Comparison of ENCODE assay signal across 17 cellular contexts in genomic region chr1:44019398-44020044, GRCh38. TPM values are rescaled to one million over a fixed set of nuclear protein-coding genes. Genes with fewer than 3 reads are reported as not detected.
DNase-seq lines count a peak whose midpoint lies in the region; TF ChIP-seq lines count a peak whose summit lies in the region.
"Had no signal": no experiment of that assay in that cellular context is flagged by ENCODE, and none has a peak within 500 bp of the region (broad histone marks: within the 10 kb centered on the region; RNA-seq: fewer than 3 reads in every experiment).

No MANE protein-coding gene starts in this region.

- WGBS in esophagus squamous epithelium, 2 donors = 0 to 72% methylated on average over 1 to 3 of the region's 16 CpGs

- TF ChIP-seq POLR2A in esophagus squamous epithelium (IDR thresholded peaks at IDR 0.05) = no peak

- DNase-seq in NCI-H1092 treated with DMSO at 0.1 percent for 48 hours (lab: John Stamatoyannopoulos, UW) (peak; percentile 38), NCI-H1092 (lab: John Stamatoyannopoulos, UW) (no peak), esophagus squamous epithelium (lab: John Stamatoyannopoulos, UW) (no peak), pons (ENCODE audit: low spot score) (peak; percentile 47), 8988T (no peak)
- DNase-seq in activated naive CD4-positive, alpha-beta T cell treated with Interleukin-2 at 50 U/mL for 16 hours = no peak
- DNase-seq: activated CD4-positive, alpha-beta T cell treated with anti-CD3 and anti-CD28 coated beads, Interleukin-2, amount 10 ng/mL, durations not matched to agents 7 days and 5 days; activated gamma-delta T cell; amniotic stem cell; NCI-H1930; stimulated activated CD4-positive, alpha-beta T cell treated with anti-CD3 and anti-CD28 coated beads, Interleukin-15, amount 100 ng/mL, for 24 hours; stimulated activated naive B cell treated with anti-CD40 and anti-IgM and Interleukin-4, amounts not matched to agents 10 μg/mL and 1 μg/mL and 100 μg/mL, for 72 hours; SW 1271 had no signal

- peaks cover 0 to 61% (median 0%) of the 10 kb centered on the region in 3 donors for H3K36me3 ChIP-seq in esophagus squamous epithelium

- H3K27me3 ChIP-seq in esophagus squamous epithelium = no peaks in the 10 kb centered on the region
- H3K27me3 ChIP-seq: BLaER1, tibial nerve had no signal

- no peak for TF ChIP-seq CTCF in esophagus squamous epithelium (IDR thresholded peaks at IDR 0.05)

- no peak overlapping the region for H3K4me3 ChIP-seq in esophagus squamous epithelium
- H3K4me3 ChIP-seq: BLaER1, HAP-1, tibial nerve had no signal

- peak overlapping the region in 3 of 4 donors; percentile 50 to 84 (median 81) for H3K27ac ChIP-seq in esophagus squamous epithelium
- H3K27ac ChIP-seq: BLaER1, HL-60, tibial nerve had no signal

- H3K4me1 ChIP-seq in esophagus squamous epithelium = peaks cover 15 to 72% (median 31%) of the 10 kb centered on the region in 3 donors
- H3K4me1 ChIP-seq: BLaER1, HAP-1 had no signal

- intact Hi-C loops in esophagus squamous epithelium (cut with DNase I) = no loop called here

- H3K9me3 ChIP-seq in esophagus squamous epithelium = no peaks in the 10 kb centered on the region
- H3K9me3 ChIP-seq: BLaER1, HAP-1, tibial nerve had no signal

RNA-seq across cellular contexts. Expression of gene SLC6A9, which starts 11.7 kb away (rescaled TPM):
- total RNA-seq in esophagus squamous epithelium = 10 to 100 TPM; 10.4 to 40.0 (median 23.2) TPM

RNA-seq across cellular contexts. Expression of gene CCDC24, which starts 28.1 kb away (rescaled TPM):
- 1 to 10 TPM; 3.0 to 7.3 (median 4.7) TPM for total RNA-seq in esophagus squamous epithelium

RNA-seq across cellular contexts. Expression of gene B4GALT2, which starts 40.5 kb away (rescaled TPM):
- 10 to 100 TPM; 38.9 to 59.3 (median 48.3) TPM for total RNA-seq in esophagus squamous epithelium

RNA-seq across cellular contexts. Expression of gene ATP6V0B, which starts 44.8 kb away (rescaled TPM):
- total RNA-seq in esophagus squamous epithelium = 100 to 1,000 TPM in 3 of 4 donors, 10 to 100 TPM in 1; 70.1 to 169 (median 135) TPM

RNA-seq across cellular contexts. Expression of gene DPH2, which starts 49.7 kb away (rescaled TPM):
- 10 to 100 TPM; 14.0 to 34.6 (median 27.7) TPM for total RNA-seq in esophagus squamous epithelium

Comparison
In these comparisons a context has a peak if more than half of its experiments do, and no peak if none do; other contexts are left out.
1. DNase-seq: peak in NCI-H1092 treated with DMSO at 0.1 percent for 48 hours (single experiment) and pons (single experiment); none in NCI-H1092 (single experiment), esophagus squamous epithelium (single experiment), 8988T (single experiment) and activated naive CD4-positive, alpha-beta T cell treated with Interleukin-2 at 50 U/mL for 16 hours (single experiment).